ENCODE assay signal across 14 cellular contexts in genomic region chr22:39498368-39498767, GRCh38. TPM values are rescaled to one million over a fixed set of nuclear protein-coding genes. Genes with fewer than 3 reads are reported as not detected.
DNase-seq lines count a peak whose midpoint lies in the region; ATAC-seq and TF ChIP-seq lines count a peak whose summit lies in the region.
"Had no signal": no experiment of that assay in that cellular context is flagged by ENCODE, and none has a peak within 500 bp of the region (broad histone marks: within the 10 kb centered on the region; RNA-seq: fewer than 3 reads in every experiment).

No MANE protein-coding gene starts in this region.

- H2AK5ac ChIP-seq in IMR-90 (ENCODE audit: low read depth, low read length), result peak overlapping the region; percentile 35; the same call in 1 of the 2 replicates

- no peak overlapping the region for H3K27ac ChIP-seq in IMR-90 (ENCODE audit: insufficient read depth, low read length)
- H3K27ac ChIP-seq in colonic mucosa, result no peak overlapping the region
- H3K27ac ChIP-seq in neural progenitor cell, result no peak overlapping the region
- no peak overlapping the region for H3K27ac ChIP-seq in brain microvascular endothelial cell
- H3K27ac ChIP-seq: BLaER1 had no signal

- H3K4me1 Mint-ChIP-seq in neural progenitor cell, result peaks cover 52% of the 10 kb centered on the region

- no peak overlapping the region for H4K5ac ChIP-seq in IMR-90 (ENCODE audit: low read depth, low read length)

- TF ChIP-seq POLR2A in IMR-90 (IDR thresholded peaks at IDR 0.05; ENCODE audit: low read depth, low read length), result no peak

- intact Hi-C loops in IMR-90 (cut with micrococcal nuclease) (loop anchor here (10.0 kb wide), 2 partner anchors 64 to 324 kb away; no protein-coding TSS in a partner anchor), colonic mucosa (cut with DNase I) (no loop called here)

- peaks cover 7% of the 10 kb centered on the region for H3K27me3 Mint-ChIP-seq in neural progenitor cell (ENCODE audit: insufficient read depth, low read depth)
- H3K27me3 Mint-ChIP-seq: activated B cell treated with CpG ODN at 0.5 μM for 24 hours had no signal

- no peak for ATAC-seq in IMR-90 (ENCODE audit: low read depth)
- no peak for ATAC-seq in HG03439 (IDR thresholded peaks at IDR 0.05; ENCODE audit: unreplicated experiment)
- no peak for ATAC-seq in GM19395 (IDR thresholded peaks at IDR 0.05; ENCODE audit: unreplicated experiment)

- H3K4me2 ChIP-seq in IMR-90 (ENCODE audit: low read depth, low read length) (no peak overlapping the region), neural progenitor cell (peak overlapping the region; percentile 7)
- H3K4me2 ChIP-seq: BLaER1 had no signal

- H3K36me3 ChIP-seq in IMR-90 (ENCODE audit: control insufficient read depth, insufficient read depth, low read length) (no peaks in the 10 kb centered on the region), colonic mucosa (no peaks in the 10 kb centered on the region), neural progenitor cell (no peaks in the 10 kb centered on the region), brain microvascular endothelial cell (replicated peaks) (no peaks in the 10 kb centered on the region)
- H3K36me3 ChIP-seq: BLaER1 had no signal

- TF ChIP-seq CTCF in IMR-90 (conservative IDR thresholded peaks at IDR 0.05; ENCODE audit: low read depth, low read length) (no peak), colonic mucosa (IDR thresholded peaks at IDR 0.05) (no peak), neural progenitor cell (IDR thresholded peaks at IDR 0.05) (no peak), brain microvascular endothelial cell (IDR thresholded peaks at IDR 0.05; ENCODE audit: low read depth, low read length, missing control alignments) (no peak)

- no peak overlapping the region for H3K23ac ChIP-seq in IMR-90 (ENCODE audit: low read depth, low read length)

- no peak for TF ChIP-seq RAD21 in IMR-90 (IDR thresholded peaks at IDR 0.05; ENCODE audit: low read length)

- H3K4me3 Mint-ChIP-seq in neural progenitor cell, result no peak overlapping the region
- H3K4me3 Mint-ChIP-seq: activated B cell treated with CpG ODN at 0.5 μM for 24 hours; activated naive CD4-positive, alpha-beta T cell treated with anti-CD3 and anti-CD28 coated beads, Interleukin-2, amount 10 ng/mL, durations not matched to agents 7 days and 5 days had no signal

- H2AK9ac ChIP-seq in IMR-90 (replicated peaks; ENCODE audit: low read depth, low read length, poor library complexity), result no peak overlapping the region

- H3K4ac ChIP-seq in IMR-90 (ENCODE audit: low read depth, low read length), result no peak overlapping the region; the same call in 1 of the 2 replicates

- H3K18ac ChIP-seq in IMR-90 (ENCODE audit: low read depth, low read length), result no peak overlapping the region

- no peaks in the 10 kb centered on the region for H3K36me3 Mint-ChIP-seq in neural progenitor cell

- no peak overlapping the region for H4K91ac ChIP-seq in IMR-90 (ENCODE audit: insufficient read depth, low read depth, low read length)

- POLR2A ChIA-PET in IMR-90 (lab: Charles Lee; ENCODE audit: unreplicated experiment), result no interaction called here

- no peak overlapping the region for H2BK5ac ChIP-seq in IMR-90 (ENCODE audit: low read depth, low read length, poor library complexity, severe bottlenecking)

- peaks cover under 1 to 25% of the 10 kb centered on the region in 2 experiments; a peak in 3 of 4 replicates for H3K79me1 ChIP-seq in IMR-90 (ENCODE audit: low read depth in 1 of 2, low read length in 2 of 2)

- CTCF ChIA-PET in IMR-90 (lab: Yijun Ruan, JAX), result no interaction called here

- no TSS peak for BruUV-seq in IMR-90 (replicated peaks; lab: Mats Ljungman, UMichigan)

- H2AFZ ChIP-seq in IMR-90 (replicated peaks; ENCODE audit: low read length, poor library complexity) (no peak overlapping the region), neural progenitor cell (replicated peaks) (no peak overlapping the region)

- H3K9ac ChIP-seq in IMR-90 (ENCODE audit: low read depth, low read length) (no peak overlapping the region), colonic mucosa (ENCODE audit: low read depth in 2 of 2, low read length in 2 of 2) (peak overlapping the region in 1 of 2 donors; percentile 34), neural progenitor cell (no peak overlapping the region)
- H3K9ac ChIP-seq: BLaER1 had no signal

- H3K9me1 ChIP-seq in IMR-90 (ENCODE audit: insufficient read depth, low read length), result peaks cover 24% of the 10 kb centered on the region

- dilution Hi-C loops in IMR-90 (cut with HindIII; ENCODE audit: low sequenced_read_pairs, unreplicated experiment), result no loop called here

- H3K4me3 ChIP-seq in IMR-90 (ENCODE audit: insufficient read depth, low read depth, low read length), result no peak overlapping the region
- no peak overlapping the region for H3K4me3 ChIP-seq in colonic mucosa
- H3K4me3 ChIP-seq in neural progenitor cell, result no peak overlapping the region
- H3K4me3 ChIP-seq in brain microvascular endothelial cell (ENCODE audit: low read depth, low read length), result no peak overlapping the region
- H3K4me3 ChIP-seq: BLaER1 had no signal

- H3K9me3 Mint-ChIP-seq in neural progenitor cell, result no peaks in the 10 kb centered on the region
- H3K9me3 Mint-ChIP-seq: activated B cell treated with CpG ODN at 0.5 μM for 24 hours; activated naive CD4-positive, alpha-beta T cell treated with anti-CD3 and anti-CD28 coated beads, Interleukin-2, amount 10 ng/mL, durations not matched to agents 7 days and 5 days had no signal

- H3F3A ChIP-seq in neural progenitor cell (ENCODE audit: low read depth), result peaks cover 33% of the 10 kb centered on the region

- H2BK15ac ChIP-seq in IMR-90 (ENCODE audit: low read depth, low read length), result no peak overlapping the region

- in situ Hi-C loops in IMR-90 (cut with MboI; ENCODE audit: low sequenced_read_pairs), result no loop called here
- in situ Hi-C loops in brain microvascular endothelial cell (cut with HindIII; ENCODE audit: low pct_ligation_motif_present, low sequenced_read_pairs), result no loop called here

- H3K27me3 ChIP-seq in IMR-90 (ENCODE audit: control insufficient read depth, insufficient read depth, low read length) (no peaks in the 10 kb centered on the region), colonic mucosa (no peaks in the 10 kb centered on the region), neural progenitor cell (peaks cover 18% of the 10 kb centered on the region), brain microvascular endothelial cell (replicated peaks) (no peaks in the 10 kb centered on the region)
- H3K27me3 ChIP-seq: BLaER1 had no signal

- no CpG with 5 or more reads among the region's 2 CpGs for WGBS in IMR-90 (ENCODE audit: extremely low coverage in 2 of 2, insufficient read length in 1 of 2), 2 experiments

- H3K9me3 ChIP-seq in IMR-90 (ENCODE audit: control insufficient read depth, insufficient read depth, low read length), result no peaks in the 10 kb centered on the region
- no peaks in the 10 kb centered on the region for H3K9me3 ChIP-seq in colonic mucosa
- no peaks in the 10 kb centered on the region for H3K9me3 ChIP-seq in neural progenitor cell (ENCODE audit: low read depth)
- H3K9me3 ChIP-seq: BLaER1 had no signal

- H3K4me1 ChIP-seq in IMR-90 (ENCODE audit: control insufficient read depth, insufficient read depth, low read length) (peaks cover 14% of the 10 kb centered on the region), colonic mucosa (peaks cover 5% of the 10 kb centered on the region), neural progenitor cell (peaks cover 39% of the 10 kb centered on the region)

- H3K14ac ChIP-seq in IMR-90 (replicated peaks; ENCODE audit: low read depth, low read length), result no peak overlapping the region

- H4K20me1 ChIP-seq in IMR-90 (ENCODE audit: insufficient read depth, low read length), result peaks cover 12% of the 10 kb centered on the region; the same call in 1 of the 2 replicates
- peaks cover 9% of the 10 kb centered on the region for H4K20me1 ChIP-seq in neural progenitor cell (ENCODE audit: low read depth)

- H3K27ac Mint-ChIP-seq in neural progenitor cell, result no peak overlapping the region
- H3K27ac Mint-ChIP-seq: activated B cell treated with CpG ODN at 0.5 μM for 24 hours; activated naive CD4-positive, alpha-beta T cell treated with anti-CD3 and anti-CD28 coated beads, Interleukin-2, amount 10 ng/mL, durations not matched to agents 7 days and 5 days had no signal

- H2BK20ac ChIP-seq in IMR-90 (ENCODE audit: low read depth, low read length), result no peak overlapping the region

- no peak overlapping the region for H4K8ac ChIP-seq in IMR-90 (ENCODE audit: low read depth in 2 of 2, low read length in 2 of 2)

- peaks cover 10% of the 10 kb centered on the region for H3K79me2 ChIP-seq in neural progenitor cell (ENCODE audit: low read depth)

- H2BK120ac ChIP-seq in IMR-90 (ENCODE audit: low read depth, low read length), result no peak overlapping the region

- DNase-seq in IMR-90, result no peak
- peak; percentile 80 for DNase-seq in NCI-H2107 treated with DMSO at 0.1 percent for 48 hours (lab: John Stamatoyannopoulos, UW; ENCODE audit: unreplicated experiment)
- peak; percentile 49 for DNase-seq in colonic mucosa
- no peak for DNase-seq in neural progenitor cell (ENCODE audit: low spot score)
- no peak for DNase-seq in brain microvascular endothelial cell
- no peak for DNase-seq in MV-4-11 (lab: John Stamatoyannopoulos, UW)
- DNase-seq: activated B cell treated with CpG ODN at 0.5 μM for 24 hours; activated naive CD4-positive, alpha-beta T cell treated with anti-CD3 and anti-CD28 coated beads, Interleukin-2, amount 10 ng/mL, durations not matched to agents 7 days and 5 days; stimulated activated CD4-positive, alpha-beta T cell treated with anti-CD3 and anti-CD28 coated beads, Interleukin-4, amount 100 ng/mL, for 1 hour had no signal

- no peak overlapping the region for H3K56ac ChIP-seq in IMR-90 (ENCODE audit: extremely low read depth, insufficient read depth, low read length)

RNA-seq across cellular contexts. Expression of gene MIEF1, which starts 3.7 kb away (rescaled TPM):
- total RNA-seq in IMR-90 (2012; rRNA removed) (9.7 and 12.2 TPM in 2 replicates), colonic mucosa (10 to 100 TPM; 28.6 to 36.6 TPM), neural progenitor cell (ENCODE audit: low replicate concordance) (22.0 and 32.7 TPM in 2 replicates)
- 15.0 and 16.9 TPM in 2 replicates for polyA plus RNA-seq in IMR-90 (2012; rRNA removed)
- polyA plus RNA-seq in IMR-90 (2012; cell fraction: cytosol; rRNA removed), result 9.7 and 13.5 TPM in 2 replicates
- 8.6 and 12.3 TPM in 2 replicates for polyA plus RNA-seq in IMR-90 (2012; cell fraction: nucleus; rRNA removed; ENCODE audit: low replicate concordance)

RNA-seq across cellular contexts. Expression of gene ATF4, which starts 22.0 kb away (rescaled TPM):
- total RNA-seq in IMR-90 (2012; rRNA removed), result 136 and 148 TPM in 2 replicates
- polyA plus RNA-seq in IMR-90 (2012; rRNA removed), result 662 and 949 TPM in 2 replicates
- 533 and 881 TPM in 2 replicates for polyA plus RNA-seq in IMR-90 (2012; cell fraction: cytosol; rRNA removed)
- 1,013 and 1,510 TPM in 2 replicates for polyA plus RNA-seq in IMR-90 (2012; cell fraction: nucleus; rRNA removed; ENCODE audit: low replicate concordance)
- 100 to 1,000 TPM; 279 to 302 TPM for total RNA-seq in colonic mucosa
- total RNA-seq in neural progenitor cell (ENCODE audit: low replicate concordance), result 189 and 230 TPM in 2 replicates

RNA-seq across cellular contexts. Expression of gene RPS19BP1, which starts 34.2 kb away (rescaled TPM):
- total RNA-seq in IMR-90 (2012; rRNA removed), result 33.0 and 33.6 TPM in 2 replicates
- 95.4 and 117 TPM in 2 replicates for polyA plus RNA-seq in IMR-90 (2012; rRNA removed)
- polyA plus RNA-seq in IMR-90 (2012; cell fraction: cytosol; rRNA removed), result 117 and 206 TPM in 2 replicates
- 65.7 and 74.5 TPM in 2 replicates for polyA plus RNA-seq in IMR-90 (2012; cell fraction: nucleus; rRNA removed; ENCODE audit: low replicate concordance)
- total RNA-seq in colonic mucosa, result 100 to 1,000 TPM in 1 of 2 donors, 10 to 100 TPM in 1; 61.4 to 111 TPM
- 27.7 and 68.3 TPM in 2 replicates for total RNA-seq in neural progenitor cell (ENCODE audit: low replicate concordance)

RNA-seq across cellular contexts. Expression of gene MGAT3, which starts 41.6 kb away (rescaled TPM):
- 0.28 and 0.36 TPM in 2 replicates for total RNA-seq in IMR-90 (2012; rRNA removed)
- 1.1 TPM in 2 replicates for polyA plus RNA-seq in IMR-90 (2012; rRNA removed)
- polyA plus RNA-seq in IMR-90 (2012; cell fraction: cytosol; rRNA removed), result 0.38 and 0.99 TPM in 2 replicates
- 1.0 and 1.5 TPM in 2 replicates for polyA plus RNA-seq in IMR-90 (2012; cell fraction: nucleus; rRNA removed; ENCODE audit: low replicate concordance)
- total RNA-seq in colonic mucosa, result 10 to 100 TPM in 1 of 2 donors, 1 to 10 TPM in 1; 8.9 to 19.1 TPM
- total RNA-seq in neural progenitor cell (ENCODE audit: low replicate concordance), result 7.5 and 18.5 TPM in 2 replicates
- total RNA-seq: myocyte had no signal
- polyA plus RNA-seq: keratinocyte had no signal

Comparison
In these comparisons a context has a peak if more than half of its experiments do, and no peak if none do; other contexts are left out.
1. DNase-seq: peak in NCI-H2107 treated with DMSO at 0.1 percent for 48 hours (single experiment) and colonic mucosa (single experiment); none in IMR-90 (single experiment), neural progenitor cell (single experiment), brain microvascular endothelial cell (single experiment) and MV-4-11 (single experiment).